Comparison of ENCODE assay signal across 15 cellular contexts in genomic region chr15:24823473-24823872, GRCh38.
DNase-seq lines count a peak whose midpoint lies in the region; TF ChIP-seq lines count a peak whose summit lies in the region.
"Had no signal": no experiment of that assay in that cellular context is flagged by ENCODE, and none has a peak within 500 bp of the region (broad histone marks: within the 10 kb centered on the region; RNA-seq: fewer than 3 reads in every experiment).

No MANE protein-coding gene starts in this region.

- no peaks in the 10 kb centered on the region for H4K20me1 ChIP-seq in smooth muscle cell (ENCODE audit: low read depth)

- no peak for TF ChIP-seq EP300 in ovary (IDR thresholded peaks at IDR 0.05)

- intact Hi-C loops in dorsolateral prefrontal cortex (cut with DNase I) (no loop called here), ovary (cut with DNase I) (no loop called here)

- peak overlapping the region in 57 of 59 donors; percentile 6 to 60 (median 42) for H3K4me3 ChIP-seq in dorsolateral prefrontal cortex
- H3K4me3 ChIP-seq in smooth muscle cell: peak overlapping the region; percentile 45
- H3K4me3 ChIP-seq in ovary: no peak overlapping the region

- H3K9me3 ChIP-seq in smooth muscle cell (replicated peaks; ENCODE audit: low read depth): no peaks in the 10 kb centered on the region
- no peaks in the 10 kb centered on the region for H3K9me3 ChIP-seq in ovary
- H3K9me3 ChIP-seq: neutrophil had no signal

- H3K4me1 ChIP-seq in smooth muscle cell (ENCODE audit: low read depth) (peaks cover 13% of the 10 kb centered on the region), ovary (ENCODE audit: insufficient read depth) (no peaks in the 10 kb centered on the region)

- no peaks in the 10 kb centered on the region for H3K79me2 ChIP-seq in smooth muscle cell (ENCODE audit: low read depth)

- DNase-seq in NCI-H2171 treated with DMSO at 0.1 percent for 48 hours (lab: John Stamatoyannopoulos, UW) (peak; percentile 5), NCI-H2171 (lab: John Stamatoyannopoulos, UW) (no peak), dorsolateral prefrontal cortex (peak; percentile 4 to 77 (median 56)), iPS-NIHi11 (ENCODE audit: low spot score) (peak; percentile 82), smooth muscle cell (lab: John Stamatoyannopoulos, UW; ENCODE audit: unreplicated experiment) (no peak), ovary (no peak)
- DNase-seq in activated effector memory CD4-positive, alpha-beta T cell treated with anti-CD3 and anti-CD28 coated beads, Interleukin-2, amount 50 U/mL, for 16 hours: no peak
- DNase-seq in activated naive CD4-positive, alpha-beta T cell (lab: John Stamatoyannopoulos, UW): no peak
- DNase-seq: 8988T; activated CD4-positive, alpha-beta memory T cell treated with anti-CD3 and anti-CD28 coated beads, Interleukin-2, amount 10 ng/mL, durations not matched to agents 7 days and 5 days; NCI-H526; stimulated activated CD4-positive, alpha-beta T cell treated with anti-CD3 and anti-CD28 coated beads, Interleukin-2, amount 100 ng/mL, for 24 hours; stimulated activated naive CD4-positive, alpha-beta T cell; T-cell had no signal

- no peak overlapping the region for H3K27ac ChIP-seq in dorsolateral prefrontal cortex
- no peak overlapping the region for H3K27ac ChIP-seq in smooth muscle cell (ENCODE audit: low read depth)
- no peak overlapping the region for H3K27ac ChIP-seq in ovary
- H3K27ac ChIP-seq: neutrophil had no signal

- TF ChIP-seq CTCF in dorsolateral prefrontal cortex (IDR thresholded peaks at IDR 0.05 in 54 of 56, conservative IDR thresholded peaks at IDR 0.05 in 2 of 56; ENCODE audit: low read depth in 1 of 56, partially characterized antibody in 56 of 56) (no peak), smooth muscle cell (IDR thresholded peaks at IDR 0.05; ENCODE audit: borderline replicate concordance, insufficient read depth, poor library complexity, severe bottlenecking) (no peak), ovary (IDR thresholded peaks at IDR 0.05) (no peak)

- no peaks in the 10 kb centered on the region for H3F3A ChIP-seq in smooth muscle cell (ENCODE audit: low read depth)

- H3K36me3 ChIP-seq in smooth muscle cell (ENCODE audit: low read depth) (no peaks in the 10 kb centered on the region), ovary (no peaks in the 10 kb centered on the region)
- H3K36me3 ChIP-seq: neutrophil had no signal

- H2AFZ ChIP-seq in smooth muscle cell (ENCODE audit: low read depth): peak overlapping the region; percentile 94

- H3K4me2 ChIP-seq in smooth muscle cell: peak overlapping the region; percentile 80

- 30% methylated on average over 11 of the region's 11 CpGs for WGBS in smooth muscle cell (ENCODE audit: low lambda C conversion rate)
- WGBS in ovary, 3 donors: 45 to 50% (median 49%) methylated on average over 11 of the region's 11 CpGs

- peaks cover 0 to 27% (median 4%) of the 10 kb centered on the region in 45 donors for H3K27me3 ChIP-seq in dorsolateral prefrontal cortex
- no peaks in the 10 kb centered on the region for H3K27me3 ChIP-seq in smooth muscle cell (ENCODE audit: low read depth)
- H3K27me3 ChIP-seq in ovary: no peaks in the 10 kb centered on the region

- H3K9ac ChIP-seq in smooth muscle cell (ENCODE audit: low read depth): no peak overlapping the region

- TF ChIP-seq POLR2A in ovary (IDR thresholded peaks at IDR 0.05): no peak

Comparison
In these comparisons a context has a peak if more than half of its experiments do, and no peak if none do; other contexts are left out.
1. DNase-seq: peak in NCI-H2171 treated with DMSO at 0.1 percent for 48 hours (single experiment), dorsolateral prefrontal cortex (10 of 10) and iPS-NIHi11 (single experiment); none in NCI-H2171 (single experiment), smooth muscle cell (single experiment), activated effector memory CD4-positive, alpha-beta T cell treated with anti-CD3 and anti-CD28 coated beads, Interleukin-2, amount 50 U/mL, for 16 hours (single experiment), ovary (0 of 5) and activated naive CD4-positive, alpha-beta T cell (0 of 4).